ENCODE assay signal across 8 cellular contexts in the genomic region with DNA sequence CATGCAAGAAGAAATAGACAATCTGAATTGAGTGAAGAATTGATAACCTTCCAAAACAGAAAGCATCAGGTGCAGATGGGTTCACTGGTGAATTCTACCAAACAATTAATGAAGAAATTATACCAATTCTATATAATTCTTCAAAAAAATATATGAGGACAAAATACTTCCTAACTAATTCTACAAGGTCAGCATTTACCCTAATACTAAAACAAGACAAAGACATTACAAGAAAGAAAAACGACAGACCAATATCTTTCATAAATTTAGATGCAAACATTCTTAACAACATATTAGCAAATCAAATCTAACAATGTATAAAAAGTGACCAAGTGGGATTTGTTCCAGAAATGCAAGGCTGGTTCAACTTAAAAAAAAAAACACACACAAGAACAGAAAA.
"Had no signal": no experiment of that assay in that cellular context is flagged by ENCODE, and none has a peak within 500 bp of the region (broad histone marks: within the 10 kb centered on the region; RNA-seq: fewer than 3 reads in every experiment).

No MANE protein-coding gene starts in this region.

- H3K4me3 ChIP-seq: GM23248 had no signal

- H3K4me2 ChIP-seq: KMS-11 had no signal

- H2AFZ ChIP-seq: GM23248 had no signal

- DNase-seq: GM23248, GOT3, H9, HCEC 1CT, Karpas-422, KBM-7 had no signal

- FAIRE-seq: HTR-8/SVneo had no signal

- H3K27ac ChIP-seq: GM23248, KMS-11 had no signal

- H3K9ac ChIP-seq: GM23248, KMS-11 had no signal
